Comparison of ENCODE assay signal across 9 cellular contexts in genomic region chr6:142913511-142914047, GRCh38. TPM values are rescaled to one million over a fixed set of nuclear protein-coding genes. Genes with fewer than 3 reads are reported as not detected.
DNase-seq lines count a peak whose midpoint lies in the region; ATAC-seq, FAIRE-seq and TF ChIP-seq lines count a peak whose summit lies in the region.
"Had no signal": no experiment of that assay in that cellular context is flagged by ENCODE, and none has a peak within 500 bp of the region (broad histone marks: within the 10 kb centered on the region; RNA-seq: fewer than 3 reads in every experiment).

No MANE protein-coding gene starts in this region.

- H2AFZ ChIP-seq in K562 (ENCODE audit: low read depth, low read length), result no peak overlapping the region

- 0 out of 4 replicates have a peak, but pooled peaks of 1 of the 2 experiments have one; percentile 15 for TF ChIP-seq RAD21 in K562 (CRISPR knock-in tag; conservative IDR thresholded peaks at IDR 0.05 in 1 of 2, IDR thresholded peaks at IDR 0.05 in 1 of 2)

- DNase-seq in T follicular helper cell (ENCODE audit: low read depth), result peak; percentile 49
- DNase-seq in K562 (ENCODE audit: extremely low read depth in 1 of 4, low spot score in 3 of 4), result no peak
- peak; percentile 31 to 80 (median 61) for DNase-seq in stimulated activated naive CD4-positive, alpha-beta T cell (lab: John Stamatoyannopoulos, UW)
- no peak for DNase-seq in kidney
- DNase-seq in D721Med (ENCODE audit: insufficient read length, low spot score), result no peak
- no peak for DNase-seq in brain microvascular endothelial cell

- no peaks in the 10 kb centered on the region for H3K9me1 ChIP-seq in K562 (ENCODE audit: control insufficient read depth, insufficient read depth, low read length)

- TF ChIP-seq EP300 in K562 (IDR thresholded peaks at IDR 0.05; ENCODE audit: low read length), result no peak

- in situ Hi-C loops in K562 (cut with MboI) (no loop called here), brain microvascular endothelial cell (cut with HindIII; ENCODE audit: low pct_ligation_motif_present, low sequenced_read_pairs) (no loop called here)

- TF ChIP-seq CTCF in K562 (IDR thresholded peaks at IDR 0.05 in 2 of 3, conservative IDR thresholded peaks at IDR 0.05 in 1 of 3; ENCODE audit: insufficient read depth in 2 of 3, low read depth in 1 of 3, low read length in 3 of 3) (no peak), kidney (IDR thresholded peaks at IDR 0.05; ENCODE audit: borderline replicate concordance, extremely low read depth, insufficient read depth) (no peak), D721Med (IDR thresholded peaks at IDR 0.05; ENCODE audit: insufficient read depth, missing control alignments) (no peak), brain microvascular endothelial cell (IDR thresholded peaks at IDR 0.05; ENCODE audit: low read depth, low read length, missing control alignments) (no peak)

- H3K79me2 ChIP-seq in K562 (ENCODE audit: control insufficient read depth, insufficient read depth, low read length), result no peaks in the 10 kb centered on the region

- WGBS in K562 (ENCODE audit: insufficient coverage, low coverage, missing lambda C conversion rate), result under 1% methylated on average over 10 of the region's 10 CpGs

- TF ChIP-seq POLR2A in K562 (conservative IDR thresholded peaks at IDR 0.05), result no peak

- no peak for FAIRE-seq in K562 (lab: Jason Lieb, UNC)
- no peak for FAIRE-seq in kidney (lab: Jason Lieb, UNC)
- FAIRE-seq in D721Med (lab: Jason Lieb, UNC), result no peak

- H3K9ac ChIP-seq in K562 (ENCODE audit: insufficient read depth in 1 of 2, low read depth in 2 of 2, low read length in 2 of 2) (no peak overlapping the region), kidney (ENCODE audit: low read length in 2 of 2) (no peak overlapping the region)

- no peak overlapping the region for H3K27ac ChIP-seq in K562 (ENCODE audit: extremely low read depth, low read depth, low read length)
- H3K27ac ChIP-seq in kidney (ENCODE audit: low read depth in 2 of 2, low read length in 2 of 2), result no peak overlapping the region
- no peak overlapping the region for H3K27ac ChIP-seq in brain microvascular endothelial cell

- H3K27me3 ChIP-seq in K562 (ENCODE audit: control insufficient read depth in 2 of 2, insufficient read depth in 2 of 2, low read length in 2 of 2) (peaks cover 0 to 9% of the 10 kb centered on the region in 2 experiments; a peak in 1 of 5 replicates), brain microvascular endothelial cell (replicated peaks) (no peaks in the 10 kb centered on the region)
- H3K27me3 ChIP-seq: tibial nerve had no signal

- H3K36me3 ChIP-seq in K562 (ENCODE audit: control insufficient read depth, insufficient read depth, low read length), result no peaks in the 10 kb centered on the region
- peaks cover 0 to 3% of the 10 kb centered on the region in 2 donors for H3K36me3 ChIP-seq in kidney (ENCODE audit: control insufficient read depth in 1 of 2, insufficient read depth in 2 of 2, low read length in 2 of 2)
- peaks cover 5% of the 10 kb centered on the region for H3K36me3 ChIP-seq in brain microvascular endothelial cell (replicated peaks)
- H3K36me3 ChIP-seq: tibial nerve had no signal

- no peaks in the 10 kb centered on the region for H3K9me3 ChIP-seq in K562 (replicated peaks; ENCODE audit: control insufficient read depth, insufficient read depth, low read depth, low read length)
- H3K9me3 ChIP-seq in kidney (ENCODE audit: control insufficient read depth in 1 of 2, low read length in 2 of 2), result no peaks in the 10 kb centered on the region
- H3K9me3 ChIP-seq: tibial nerve had no signal

- H3K4me1 ChIP-seq in K562 (replicated peaks in 1 of 2; ENCODE audit: control insufficient read depth in 2 of 2, insufficient read depth in 2 of 2, low read length in 2 of 2) (no peaks in the 10 kb centered on the region), kidney (ENCODE audit: control insufficient read depth in 1 of 2, insufficient read depth in 1 of 2, low read depth in 1 of 2, low read length in 2 of 2) (no peaks in the 10 kb centered on the region)

- CTCF ChIA-PET in K562 (lab: Yijun Ruan, JAX; ENCODE audit: low intra/inter-chr PET ratio), result no interaction called here

- POLR2A ChIA-PET in K562 (lab: Yijun Ruan, JAX), result interaction anchor here (0.6 kb wide), 1 partner anchor 39 kb away, joined by 3 read pairs; no protein-coding TSS in a partner anchor

- H4K20me1 ChIP-seq in K562 (replicated peaks; ENCODE audit: control insufficient read depth, insufficient read depth, low read length), result no peaks in the 10 kb centered on the region

- no peak overlapping the region for H3K4me2 ChIP-seq in K562 (ENCODE audit: insufficient read depth, low read length)

- BruUV-seq in K562 (replicated peaks; lab: Mats Ljungman, UMichigan), result no TSS peak

- intact Hi-C loops in K562 (cut with micrococcal nuclease) (no loop called here), kidney (cut with DNase I) (no loop called here)

- H3K4me3 ChIP-seq in K562, result no peak overlapping the region
- H3K4me3 ChIP-seq in kidney (ENCODE audit: low read length in 2 of 2), result no peak overlapping the region
- no peak overlapping the region for H3K4me3 ChIP-seq in brain microvascular endothelial cell (ENCODE audit: low read depth, low read length)
- H3K4me3 ChIP-seq: tibial nerve had no signal

- peak; percentile 76 for ATAC-seq in GM18519 (IDR thresholded peaks at IDR 0.05; ENCODE audit: low FRiP score, unreplicated experiment)
- peak; percentile 95 for ATAC-seq in HG02884 (IDR thresholded peaks at IDR 0.05; ENCODE audit: unreplicated experiment)
- peak; percentile 66 for ATAC-seq in K562

TF ChIP-seq in K562, 482 proteins besides CTCF, POLR2A, EP300 and RAD21:
- no peak for TF ChIP-seq ZNF140 (CRISPR knock-in tag; IDR thresholded peaks at IDR 0.05)
- 0 out of 2 replicates have a peak, but pooled peaks have one; percentile 1 for TF ChIP-seq SPI1 (IDR thresholded peaks at IDR 0.05; ENCODE audit: borderline replicate concordance, low read depth, low read length)
- TF ChIP-seq EWSR1 (IDR thresholded peaks at IDR 0.05; ENCODE audit: borderline replicate concordance, low read depth, partially characterized antibody), result no peak
TF ChIP-seq in K562: peak in this region for 1.

RNA-seq across cellular contexts. Expression of gene HIVEP2, which starts 31.4 kb away (rescaled TPM):
- total RNA-seq in K562 (2011; cell fraction: chromatin; rRNA removed; ENCODE audit: low replicate concordance), result 0.97 and 1.3 TPM in 2 replicates
- total RNA-seq in K562 (2011; cell fraction: nucleolus; rRNA removed), result 0.26 and 0.33 TPM in 2 replicates
- total RNA-seq in K562 (2011; cell fraction: nucleoplasm; rRNA removed), result 0.44 and 0.69 TPM in 2 replicates
- total RNA-seq in K562 (2014; rRNA removed) (0.18 and 0.29 TPM in 2 replicates), K562 (2014; rRNA removed; fragmentation: Illumina TruSeq; extraction: Trizol) (0.40 and 0.48 TPM in 2 replicates), K562 (2015; rRNA removed; fragmentation: Illumina TruSeq; extraction: Trizol) (0.45 and 0.47 TPM in 2 replicates), K562 (2021) (0.42 and 0.69 TPM in 2 replicates), kidney (26.0 TPM)
- polyA plus RNA-seq in K562 (2011; rRNA removed) (1.2 and 1.4 TPM in 2 replicates), K562 (2014; fragmentation: Illumina TruSeq; extraction: Trizol) (0.28 and 0.31 TPM in 2 replicates), K562 (2014; fragmentation: Nextera tagmentation; extraction: Ambion mirVana) (under 1 TPM; under 0.01 to 0.04 TPM), K562 (2014; rRNA removed) (0.15 and 0.43 TPM in 2 replicates), kidney (ENCODE audit: insufficient read depth, low read depth, low replicate concordance) (2.4 TPM)
- 0.50 and 0.52 TPM in 2 replicates for polyA plus RNA-seq in K562 (2011; cell fraction: cytosol; rRNA removed)
- 1.5 and 1.9 TPM in 2 replicates for polyA plus RNA-seq in K562 (2011; cell fraction: nucleus; rRNA removed)
- polyA plus RNA-seq in K562 (2012), result 0.36 and 0.40 TPM in 2 replicates
- polyA minus RNA-seq in K562 (2011; rRNA and poly(A)+ RNA removed), result 2.5 and 2.8 TPM in 2 replicates
- 1.2 and 1.3 TPM in 2 replicates for polyA minus RNA-seq in K562 (2011; cell fraction: cytosol; rRNA and poly(A)+ RNA removed)
- polyA minus RNA-seq in K562 (2011; cell fraction: nucleus; rRNA and poly(A)+ RNA removed), result 1.6 and 2.3 TPM in 2 replicates

Comparison
In these comparisons a context has a peak if more than half of its experiments do, and no peak if none do; other contexts are left out.
1. DNase-seq: peak in T follicular helper cell (single experiment) and stimulated activated naive CD4-positive, alpha-beta T cell (6 of 6); none in K562 (0 of 4), kidney (single experiment), D721Med (single experiment) and brain microvascular endothelial cell (single experiment).
2. RNA of gene HIVEP2, which starts 31.4 kb away (total RNA-seq): 26.0 TPM in kidney (single experiment); 0.18 to 1.3 TPM in K562; every median in the first group is over 10 times any median in the second.
3. Peak in every context shown above with its lines, with median percentiles within 50 percentile points of each other: ATAC-seq.